Comparison of ENCODE assay signal across 17 cellular contexts in the genomic region with DNA sequence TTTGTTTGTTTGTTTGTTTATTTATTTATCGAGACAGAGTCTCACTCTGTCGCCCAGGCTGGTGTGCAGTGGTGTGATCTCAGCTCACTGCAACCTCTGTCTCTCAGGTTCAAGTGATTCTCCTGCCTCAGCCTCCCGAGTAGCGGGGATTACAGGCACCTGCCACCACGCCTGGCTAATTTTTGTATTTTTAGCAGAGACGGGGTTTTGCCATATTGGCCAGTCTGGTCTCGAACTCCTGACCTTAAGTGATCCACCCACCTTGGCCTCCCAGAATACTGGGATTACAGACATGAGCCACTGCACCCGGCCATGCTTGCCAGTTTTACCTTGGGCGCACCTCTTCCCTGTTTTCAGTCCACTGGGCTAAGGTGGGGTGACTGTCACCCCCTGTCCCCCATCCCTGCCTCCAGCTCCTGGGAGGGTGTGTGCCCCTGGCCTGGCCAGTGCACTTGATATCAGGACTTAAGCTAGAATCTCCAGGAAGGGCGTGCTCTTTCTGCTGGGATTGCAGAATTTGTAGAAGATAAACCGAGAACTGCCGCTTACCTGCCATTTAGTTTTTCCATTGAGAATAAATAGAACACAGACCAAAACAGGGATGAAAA. TPM values are rescaled to one million over a fixed set of nuclear protein-coding genes. Genes with fewer than 3 reads are reported as not detected.
DNase-seq lines count a peak whose midpoint lies in the region; ATAC-seq and TF ChIP-seq lines count a peak whose summit lies in the region.
"Not testable (repeated sequence)": the region's sequence is repeated elsewhere in the genome, so short reads cannot be mapped to it uniquely, and the experiment has no call there.
"Had no signal": no experiment of that assay in that cellular context is flagged by ENCODE, and none has a peak within 500 bp of the region (broad histone marks: within the 10 kb centered on the region; RNA-seq: fewer than 3 reads in every experiment).

No MANE protein-coding gene starts in this region.

- H3K27ac Mint-ChIP-seq in chondrocyte (ENCODE audit: unreplicated experiment), result peak overlapping the region; percentile 85

- WGBS in gastroesophageal sphincter (ENCODE audit: low coverage in 1 of 2), 2 donors, result 76 to 78% methylated on average over 8 to 9 of the region's 12 CpGs

- CTCF ChIA-PET in RWPE1 (lab: Yijun Ruan, JAX), result not testable (repeated sequence)

- H3K36me3 ChIP-seq in gastroesophageal sphincter, result peaks cover 0 to 20% of the 10 kb centered on the region in 2 donors
- H3K36me3 ChIP-seq in muscle layer of duodenum (ENCODE audit: control insufficient read depth in 1 of 2, insufficient read depth in 2 of 2, low read length in 2 of 2), result peaks cover 9 to 14% of the 10 kb centered on the region in 2 donors
- H3K36me3 ChIP-seq in rectal smooth muscle tissue (ENCODE audit: control insufficient read depth, insufficient read depth, low read length), result peaks cover 13% of the 10 kb centered on the region
- H3K36me3 ChIP-seq in tibial artery, result peaks cover 13 to 20% (median 16%) of the 10 kb centered on the region in 3 donors

- H3K27ac ChIP-seq in RWPE1, result peak overlapping the region; percentile 82; the same call in 1 of the 2 replicates
- H3K27ac ChIP-seq in gastroesophageal sphincter, result peak overlapping the region; percentile 89 to 99 (median 98)
- H3K27ac ChIP-seq in muscle layer of duodenum (ENCODE audit: low read length), result peak overlapping the region; percentile 84
- H3K27ac ChIP-seq in rectal smooth muscle tissue (ENCODE audit: low read depth, low read length), result peak overlapping the region; percentile 94
- peak overlapping the region; percentile 91 to 93 for H3K27ac ChIP-seq in tibial artery

- TF ChIP-seq CTCF in RWPE1 (conservative IDR thresholded peaks at IDR 0.05; ENCODE audit: low read depth); chondrocyte (IDR thresholded peaks at IDR 0.05); gastroesophageal sphincter (IDR thresholded peaks at IDR 0.05); tibial artery (IDR thresholded peaks at IDR 0.05): not testable (repeated sequence)

- H3K9ac ChIP-seq in rectal smooth muscle tissue (ENCODE audit: low read length), result not testable (repeated sequence)

- POLR2A ChIA-PET in RWPE1 (lab: Yijun Ruan, JAX; ENCODE audit: low non-redundant PET), result not testable (repeated sequence)

- H3K27me3 ChIP-seq in gastroesophageal sphincter; muscle layer of duodenum (ENCODE audit: low read depth, low read length); rectal smooth muscle tissue (ENCODE audit: control insufficient read depth, insufficient read depth, low read length); tibial artery: not testable (repeated sequence)

- H3K4me3 Mint-ChIP-seq in chondrocyte (ENCODE audit: unreplicated experiment), result not testable (repeated sequence)

- not testable (repeated sequence) for ATAC-seq in gastroesophageal sphincter, left colon

- H3K9me3 Mint-ChIP-seq in chondrocyte (ENCODE audit: low read depth), result not testable (repeated sequence)

- H3K4me1 ChIP-seq in gastroesophageal sphincter, result peaks cover 4 to 75% (median 65%) of the 10 kb centered on the region in 3 donors
- peaks cover 9 to 62% of the 10 kb centered on the region in 2 donors for H3K4me1 ChIP-seq in muscle layer of duodenum (ENCODE audit: control insufficient read depth in 1 of 2, insufficient read depth in 2 of 2, low read length in 2 of 2)
- H3K4me1 ChIP-seq in rectal smooth muscle tissue (ENCODE audit: control insufficient read depth, insufficient read depth, low read length), result peaks cover 66% of the 10 kb centered on the region
- H3K4me1 ChIP-seq in tibial artery, result peaks cover 17 to 77% (median 65%) of the 10 kb centered on the region in 4 donors

- intact Hi-C loops in left colon (cut with DNase I, micrococcal nuclease) (loop anchor here in 1 of 2 donors (10.0 kb wide), 1 partner anchor 55 kb away; no protein-coding TSS in a partner anchor), tibial artery (cut with DNase I; ENCODE audit: low total_unique reads) (loop anchor here (10.0 kb wide), 1 partner anchor 75 kb away; no protein-coding TSS in a partner anchor)

- H3K36me3 Mint-ChIP-seq in chondrocyte (ENCODE audit: low read depth), result not testable (repeated sequence)

- not testable (repeated sequence) for TF ChIP-seq POLR2A in gastroesophageal sphincter (IDR thresholded peaks at IDR 0.05)

- TF ChIP-seq EP300 in gastroesophageal sphincter (IDR thresholded peaks at IDR 0.05), result not testable (repeated sequence)

- not testable (repeated sequence) for H3K4me3 ChIP-seq in gastroesophageal sphincter; rectal smooth muscle tissue (ENCODE audit: low read length); tibial artery
- H3K4me3 ChIP-seq in muscle layer of duodenum (ENCODE audit: low read depth in 1 of 2, low read length in 2 of 2), result peak overlapping the region in 1 of 2 donors; percentile 27

- H3K9me3 ChIP-seq in gastroesophageal sphincter; muscle layer of duodenum (ENCODE audit: control insufficient read depth in 1 of 2, low read length in 2 of 2); tibial artery: not testable (repeated sequence)

- not testable (repeated sequence) for H3K27me3 Mint-ChIP-seq in chondrocyte (ENCODE audit: low read depth)

- not testable (repeated sequence) for DNase-seq in RWPE1 (ENCODE audit: low spot score)
- DNase-seq in chondrocyte (ENCODE audit: low spot score) (peak; percentile 59), left colon (peak; percentile 2 to 16), tibial artery (peak in 1 of 2 donors; percentile 59)

- H3K4me1 Mint-ChIP-seq in chondrocyte (ENCODE audit: low read depth), result peaks cover 42% of the 10 kb centered on the region

RNA-seq across cellular contexts. Expression of a gene that starts 13.2 kb away (rescaled TPM):
- 1.6 to 8.8 TPM (median 8.2 TPM) in 3 replicates for total RNA-seq in chondrocyte
- total RNA-seq in gastroesophageal sphincter, result 100 to 1,000 TPM in 3 of 4 donors, 10 to 100 TPM in 1; 88.9 to 213 (median 165) TPM
- total RNA-seq in left colon, result 10 to 100 TPM in 1 of 2 donors, 1 to 10 TPM in 1; 3.4 to 25.2 TPM
- total RNA-seq: activated naive CD8-positive, alpha-beta T cell treated with anti-CD3 and anti-CD28 coated beads, Interleukin-2, amount 10 ng/mL, durations not matched to agents 7 days and 5 days; B cell; CD4-positive, alpha-beta memory T cell; K562; PC-3; T-helper 17 cell had no signal

RNA-seq across cellular contexts. Expression of a gene that starts 19.1 kb away (rescaled TPM):
- total RNA-seq in chondrocyte (not detected in 3 replicates), gastroesophageal sphincter (1 to 10 TPM in 2 of 4 donors, not detected in 2; 2.9 to 5.4 TPM), left colon (not detected)
- total RNA-seq: activated naive CD8-positive, alpha-beta T cell treated with anti-CD3 and anti-CD28 coated beads, Interleukin-2, amount 10 ng/mL, durations not matched to agents 7 days and 5 days; activated T-cell treated with anti-CD3 and anti-CD28 coated beads, Interleukin-2, amount 50 U/mL, for 4 hours; B cell; CD4-positive, alpha-beta memory T cell; dorsolateral prefrontal cortex; K562; mammary epithelial cell; PC-3; Right ventricle myocardium inferior; T-helper 17 cell had no signal

RNA-seq across cellular contexts. Expression of a gene that starts 48.9 kb away (rescaled TPM):
- total RNA-seq in chondrocyte (12.3 to 18.1 TPM (median 12.6 TPM) in 3 replicates), gastroesophageal sphincter (10 to 100 TPM; 16.8 to 33.8 (median 28.3) TPM), left colon (10 to 100 TPM; 17.1 to 17.6 TPM)
